Comparison of ENCODE assay signal across 18 cellular contexts in the genomic region with DNA sequence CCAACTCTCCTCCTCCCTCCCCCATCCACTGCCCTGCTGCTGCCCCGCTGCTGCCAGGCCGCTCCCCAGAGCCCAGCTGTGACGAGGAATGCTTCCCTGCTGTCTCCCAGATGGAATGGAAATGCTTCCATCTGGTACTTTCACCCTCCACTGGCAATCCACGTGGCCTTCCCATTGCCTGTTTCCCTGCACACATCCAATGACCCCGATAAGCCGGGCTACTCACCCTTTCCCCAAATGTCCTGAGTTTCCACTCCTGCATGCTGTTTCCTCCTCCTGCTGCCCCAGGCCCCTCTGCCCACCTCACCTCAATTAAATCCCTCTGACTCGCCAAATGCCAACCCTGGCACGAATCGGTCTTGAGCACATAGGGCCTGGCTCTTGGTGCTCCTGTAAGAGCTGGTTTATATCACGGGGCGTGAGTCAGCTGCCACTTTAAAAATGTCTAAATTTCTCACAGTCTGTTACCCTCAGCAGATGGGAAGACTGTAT. TPM values are rescaled to one million over a fixed set of nuclear protein-coding genes. Genes with fewer than 3 reads are reported as not detected.
DNase-seq lines count a peak whose midpoint lies in the region; ATAC-seq and TF ChIP-seq lines count a peak whose summit lies in the region.
"Had no signal": no experiment of that assay in that cellular context is flagged by ENCODE, and none has a peak within 500 bp of the region (broad histone marks: within the 10 kb centered on the region; RNA-seq: fewer than 3 reads in every experiment).

No MANE protein-coding gene starts in this region.

- no peak for TF ChIP-seq POLR2A in suprapubic skin (IDR thresholded peaks at IDR 0.05)

- peaks cover 41% of the 10 kb centered on the region for H3K4me1 Mint-ChIP-seq in brain

- H3K27ac Mint-ChIP-seq in brain = peak overlapping the region; percentile 13 to 91 (median 72)
- H3K27ac Mint-ChIP-seq: activated CD4-positive, alpha-beta memory T cell treated with anti-CD3 and anti-CD28 coated beads for 36 hours; stimulated activated memory B cell treated with anti-CD40 and anti-IgM and Interleukin-4, amounts not matched to agents 10 μg/mL and 1 μg/mL and 100 μg/mL, for 72 hours had no signal

- no peaks in the 10 kb centered on the region for H3K27me3 Mint-ChIP-seq in brain
- H3K27me3 Mint-ChIP-seq: activated CD4-positive, alpha-beta memory T cell treated with anti-CD3 and anti-CD28 coated beads for 36 hours; naive thymus-derived CD8-positive, alpha-beta T cell; stimulated activated memory B cell treated with anti-CD40 and anti-IgM and Interleukin-4, amounts not matched to agents 10 μg/mL and 1 μg/mL and 100 μg/mL, for 72 hours had no signal

- no peak for TF ChIP-seq RAD21 in SK-N-SH (IDR thresholded peaks at IDR 0.05; ENCODE audit: low read length)

- H3K4me3 ChIP-seq in SK-N-SH (ENCODE audit: low read depth in 2 of 2, low read length in 1 of 2) = no peak overlapping the region
- no peak overlapping the region for H3K4me3 ChIP-seq in suprapubic skin

- H4K20me1 ChIP-seq in SK-N-SH (ENCODE audit: insufficient read depth) = no peaks in the 10 kb centered on the region

- 93% methylated on average over 11 of the region's 11 CpGs for WGBS in SK-N-SH (ENCODE audit: low lambda C conversion rate)
- 69% methylated on average over 11 of the region's 11 CpGs for WGBS in suprapubic skin

- peaks cover 2 to 8% (median 4%) of the 10 kb centered on the region in 5 experiments for H3K9me3 Mint-ChIP-seq in brain
- H3K9me3 Mint-ChIP-seq: activated CD4-positive, alpha-beta memory T cell treated with anti-CD3 and anti-CD28 coated beads for 36 hours; activated naive CD4-positive, alpha-beta T cell treated with anti-CD3 and anti-CD28 coated beads, Interleukin-2, amount 50 U/mL, for 72 hours; naive thymus-derived CD8-positive, alpha-beta T cell had no signal

- peaks cover 89% of the 10 kb centered on the region for H3K36me3 Mint-ChIP-seq in brain

- H3F3A ChIP-seq in SK-N-SH (replicated peaks; ENCODE audit: insufficient read depth) = peaks cover 24% of the 10 kb centered on the region

- H3K9ac ChIP-seq in SK-N-SH = no peak overlapping the region

- TF ChIP-seq CTCF in SK-N-SH (IDR thresholded peaks at IDR 0.05) (no peak), brain (conservative IDR thresholded peaks at IDR 0.05) (no peak), suprapubic skin (IDR thresholded peaks at IDR 0.05) (no peak)

- peaks cover 76 to 91% of the 10 kb centered on the region in 2 experiments for H3K36me3 ChIP-seq in SK-N-SH (replicated peaks in 1 of 2; ENCODE audit: control insufficient read depth in 1 of 2, insufficient read depth in 2 of 2, low read length in 1 of 2)
- H3K36me3 ChIP-seq in suprapubic skin = peaks cover 92% of the 10 kb centered on the region

- DNase-seq in SK-N-SH (no peak), islet precursor cell (peak; percentile 52), suprapubic skin (ENCODE audit: low spot score in 2 of 2) (peak in 1 of 2 donors; percentile 48), SIG-M5 treated with dmso at 0.1 percent for 504 hours (lab: John Stamatoyannopoulos, UW; ENCODE audit: unreplicated experiment) (no peak), DMS153 (lab: John Stamatoyannopoulos, UW) (no peak)
- DNase-seq: 8988T; activated CD4-positive, alpha-beta memory T cell treated with anti-CD3 and anti-CD28 coated beads for 36 hours; DMS79; naive thymus-derived CD8-positive, alpha-beta T cell; NCI-H1092 treated with DMSO at 0.1 percent for 48 hours; stimulated activated CD4-positive, alpha-beta T cell treated with anti-CD3 and anti-CD28 coated beads, Interleukin-15, amount 100 ng/mL, for 24 hours had no signal

- H3K9me3 ChIP-seq in SK-N-SH = 0 out of 2 replicates have a peak, but pooled peaks cover 8% of the 10 kb centered on the region
- H3K9me3 ChIP-seq in suprapubic skin = no peaks in the 10 kb centered on the region

- TF ChIP-seq EP300 in SK-N-SH (IDR thresholded peaks at IDR 0.05; ENCODE audit: borderline replicate concordance in 1 of 2, low read depth in 1 of 2, low read length in 1 of 2) (no peak), suprapubic skin (IDR thresholded peaks at IDR 0.05) (no peak)

- H3K27ac ChIP-seq in SK-N-SH (ENCODE audit: low read depth in 2 of 2, low read length in 1 of 2) (no peak overlapping the region), suprapubic skin (peak overlapping the region; percentile 2)

- no peak; the same call in 2 of the 3 replicates for ATAC-seq in SK-N-SH treated with all-trans-retinoic acid at 6 μM for 48 hours
- no peak for ATAC-seq in GM19397 (IDR thresholded peaks at IDR 0.05; ENCODE audit: unreplicated experiment)
- ATAC-seq: activated naive CD4-positive, alpha-beta T cell treated with anti-CD3 and anti-CD28 coated beads, Interleukin-2, amount 50 U/mL, for 72 hours; naive thymus-derived CD8-positive, alpha-beta T cell; stimulated activated memory B cell treated with anti-CD40 and anti-IgM and Interleukin-4, amounts not matched to agents 10 μg/mL and 1 μg/mL and 100 μg/mL, for 72 hours had no signal

- CTCF ChIA-PET in SK-N-SH (lab: Yijun Ruan, JAX) = no interaction called here

- no peaks in the 10 kb centered on the region for H3K27me3 ChIP-seq in SK-N-SH (ENCODE audit: insufficient read depth)
- H3K27me3 ChIP-seq in suprapubic skin = no peaks in the 10 kb centered on the region

- H3K9me2 ChIP-seq in SK-N-SH = no peaks in the 10 kb centered on the region

- no peak overlapping the region for H3K4me3 Mint-ChIP-seq in brain
- H3K4me3 Mint-ChIP-seq: activated CD4-positive, alpha-beta memory T cell treated with anti-CD3 and anti-CD28 coated beads for 36 hours; naive thymus-derived CD8-positive, alpha-beta T cell; stimulated activated memory B cell treated with anti-CD40 and anti-IgM and Interleukin-4, amounts not matched to agents 10 μg/mL and 1 μg/mL and 100 μg/mL, for 72 hours had no signal

- POLR2A ChIA-PET in SK-N-SH (lab: Yijun Ruan, JAX) = interaction anchor here (0.8 kb wide), 1 partner anchor 24 kb away, joined by 3 read pairs; no protein-coding TSS in a partner anchor

- H3K79me2 ChIP-seq in SK-N-SH (ENCODE audit: insufficient read depth) = peaks cover 8% of the 10 kb centered on the region; the same call in 1 of the 2 replicates

- no peak overlapping the region for H2AFZ ChIP-seq in SK-N-SH (ENCODE audit: low read depth)

- no peaks in the 10 kb centered on the region; a peak in 1 of 4 replicates for H3K4me1 ChIP-seq in SK-N-SH (ENCODE audit: control insufficient read depth in 1 of 2, insufficient read depth in 2 of 2, low read depth in 1 of 2, low read length in 1 of 2)
- no peaks in the 10 kb centered on the region for H3K4me1 ChIP-seq in suprapubic skin

- H3K4me2 ChIP-seq in SK-N-SH = no peak overlapping the region

TF ChIP-seq in SK-N-SH treated with all-trans-retinoic acid at 6 μM for 48 hours, 23 proteins besides CTCF, POLR2A, EP300 and RAD21:
- TF ChIP-seq ISL1 (CRISPR knock-in tag; IDR thresholded peaks at IDR 0.05) (0 out of 2 replicates have a peak, but pooled peaks have one; percentile 32), ARNTL (CRISPR knock-in tag; IDR thresholded peaks at IDR 0.05; ENCODE audit: borderline replicate concordance, low read depth) (no peak)

TF ChIP-seq in SK-N-SH, 30 proteins besides CTCF, POLR2A, EP300 and RAD21:
- TF ChIP-seq EZH2phosphoT487 (IDR thresholded peaks at IDR 0.05; ENCODE audit: borderline replicate concordance, low read depth) = no peak
- no peak for TF ChIP-seq SMC3 (IDR thresholded peaks at IDR 0.05; ENCODE audit: low read depth, low read length)
- no peak for TF ChIP-seq ELF1 (IDR thresholded peaks at IDR 0.05)
- no peak for TF ChIP-seq TEAD4 (IDR thresholded peaks at IDR 0.05; ENCODE audit: borderline replicate concordance, insufficient read depth)
- TF ChIP-seq TAF1 (IDR thresholded peaks at IDR 0.05; ENCODE audit: borderline replicate concordance, low read depth, low read length) = no peak
- no peak for TF ChIP-seq SIN3A (IDR thresholded peaks at IDR 0.05; ENCODE audit: borderline replicate concordance, low read depth, low read length)
- no peak for TF ChIP-seq RFX5 (IDR thresholded peaks at IDR 0.05; ENCODE audit: low read length)
- TF ChIP-seq GABPA (IDR thresholded peaks at IDR 0.05; ENCODE audit: low read depth) = no peak
- no peak for TF ChIP-seq RCOR1 (IDR thresholded peaks at IDR 0.05; ENCODE audit: low read length)
- TF ChIP-seq, protein P1, sequence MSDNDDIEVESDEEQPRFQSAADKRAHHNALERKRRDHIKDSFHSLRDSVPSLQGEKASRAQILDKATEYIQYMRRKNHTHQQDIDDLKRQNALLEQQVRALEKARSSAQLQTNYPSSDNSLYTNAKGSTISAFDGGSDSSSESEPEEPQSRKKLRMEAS (IDR thresholded peaks at IDR 0.05; ENCODE audit: low read depth) = no peak
- TF ChIP-seq RXRA (IDR thresholded peaks at IDR 0.05; ENCODE audit: borderline replicate concordance, low read depth) = no peak

RNA-seq across cellular contexts. Expression of a gene that starts 36.4 kb away (rescaled TPM):
- polyA plus RNA-seq in SK-N-SH (2012; rRNA removed) (not detected in 2 replicates), brain (ENCODE audit: insufficient read depth, low read depth, low replicate concordance) (0.92 TPM)
- polyA plus RNA-seq in SK-N-SH (2012; cell fraction: cytosol; rRNA removed) = not detected in 2 replicates
- polyA plus RNA-seq in SK-N-SH (2012; cell fraction: nucleus; rRNA removed) = not detected in 2 replicates
- total RNA-seq in suprapubic skin = 1 to 10 TPM in 1 of 4 donors, under 1 TPM in 1, not detected in 2; 0.98 to 1.8 TPM
- total RNA-seq: activated CD4-positive, alpha-beta memory T cell treated with anti-CD3 and anti-CD28 coated beads for 36 hours; activated naive CD4-positive, alpha-beta T cell treated with anti-CD3 and anti-CD28 coated beads, Interleukin-2, amount 50 U/mL, for 72 hours; HT-29; naive thymus-derived CD8-positive, alpha-beta T cell; T-helper 1 cell treated with Interleukin-12 subunit alpha and Interleukin-12 subunit beta and Interleukin-4 antibody, amounts not matched to agents 30 ng/mL and 1 ng/mL, for 36 hours had no signal
- polyA plus RNA-seq: naive thymus-derived CD8-positive, alpha-beta T cell had no signal

RNA-seq across cellular contexts. Expression of a gene that starts 56.2 kb away (rescaled TPM):
- 11.6 and 14.2 TPM in 2 replicates for polyA plus RNA-seq in SK-N-SH (2012; rRNA removed)
- 14.0 and 14.8 TPM in 2 replicates for polyA plus RNA-seq in SK-N-SH (2012; cell fraction: cytosol; rRNA removed)
- polyA plus RNA-seq in SK-N-SH (2012; cell fraction: nucleus; rRNA removed) = 6.9 and 7.4 TPM in 2 replicates
- polyA plus RNA-seq in brain (ENCODE audit: insufficient read depth, low read depth, low replicate concordance) = 12.7 TPM
- 1 to 10 TPM; 5.5 to 9.5 (median 7.9) TPM for total RNA-seq in suprapubic skin

RNA-seq across cellular contexts. Expression of a gene that starts 57.8 kb away (rescaled TPM):
- polyA plus RNA-seq in SK-N-SH (2012; rRNA removed) (9.9 and 12.5 TPM in 2 replicates), brain (ENCODE audit: insufficient read depth, low read depth, low replicate concordance) (8.1 TPM)
- polyA plus RNA-seq in SK-N-SH (2012; cell fraction: cytosol; rRNA removed) = 4.7 and 6.4 TPM in 2 replicates
- polyA plus RNA-seq in SK-N-SH (2012; cell fraction: nucleus; rRNA removed) = 19.7 and 25.3 TPM in 2 replicates
- total RNA-seq in suprapubic skin = 10 to 100 TPM; 23.7 to 49.4 (median 33.0) TPM
